ENCODE assay signal across 8 cellular contexts in genomic region chr10:122112625-122113160, GRCh38.
DNase-seq lines count a peak whose midpoint lies in the region; ATAC-seq, FAIRE-seq and TF ChIP-seq lines count a peak whose summit lies in the region.

No MANE protein-coding gene starts in this region.

- no peak overlapping the region for H3K27ac ChIP-seq in CD8-positive, alpha-beta memory T cell (ENCODE audit: low read depth, low read length)

- no peaks in the 10 kb centered on the region for H3K27me3 ChIP-seq in bronchial epithelial cell (ENCODE audit: control insufficient read depth, insufficient read depth, low read length)
- H3K27me3 ChIP-seq in skeletal muscle satellite cell (ENCODE audit: control insufficient read depth, insufficient read depth, low read length) = no peaks in the 10 kb centered on the region
- no peaks in the 10 kb centered on the region for H3K27me3 ChIP-seq in CD8-positive, alpha-beta memory T cell (ENCODE audit: insufficient read depth, low read length, poor library complexity, severe bottlenecking)

- no peaks in the 10 kb centered on the region for H3K9me3 Mint-ChIP-seq in CD8-positive, alpha-beta memory T cell

- CTCF ChIA-PET in CD8-positive, alpha-beta memory T cell (lab: Charles Lee) = no interaction called here

- H3K9me3 ChIP-seq in skeletal muscle satellite cell (replicated peaks; ENCODE audit: low read length) = no peaks in the 10 kb centered on the region
- no peaks in the 10 kb centered on the region for H3K9me3 ChIP-seq in CD8-positive, alpha-beta memory T cell (ENCODE audit: low read length)

- peak; percentile 29 for ATAC-seq in GM21360 (IDR thresholded peaks at IDR 0.05; ENCODE audit: unreplicated experiment)
- no peak for ATAC-seq in GM18858 (IDR thresholded peaks at IDR 0.05; ENCODE audit: unreplicated experiment)

- peaks cover 0 to 5% (median 0%) of the 10 kb centered on the region in 3 donors for H3K36me3 Mint-ChIP-seq in CD8-positive, alpha-beta memory T cell

- peaks cover 0 to 8% (median 4%) of the 10 kb centered on the region in 3 donors for H3K4me1 Mint-ChIP-seq in CD8-positive, alpha-beta memory T cell

- H3K4me3 ChIP-seq in bronchial epithelial cell (ENCODE audit: low read depth, low read length) = peak overlapping the region; percentile 85
- peak overlapping the region; percentile 93 for H3K4me3 ChIP-seq in skeletal muscle satellite cell (ENCODE audit: low read length)
- H3K4me3 ChIP-seq in CD8-positive, alpha-beta memory T cell (ENCODE audit: low read length) = no peak overlapping the region

- peaks cover 35 to 58% of the 10 kb centered on the region in 2 donors for H3K27me3 Mint-ChIP-seq in CD8-positive, alpha-beta memory T cell

- peaks cover 29% of the 10 kb centered on the region for H3K4me1 ChIP-seq in skeletal muscle satellite cell (ENCODE audit: control insufficient read depth, insufficient read depth, low read length)
- no peaks in the 10 kb centered on the region for H3K4me1 ChIP-seq in CD8-positive, alpha-beta memory T cell (ENCODE audit: insufficient read depth, low read length)

- POLR2A ChIA-PET in CD8-positive, alpha-beta memory T cell (lab: Charles Lee) = no interaction called here

- H3K9ac ChIP-seq in skeletal muscle satellite cell (ENCODE audit: low read depth, low read length) = peak overlapping the region; percentile 100

- DNase-seq in NCI-H2196 (lab: John Stamatoyannopoulos, UW; ENCODE audit: unreplicated experiment) = peak; percentile 50
- DNase-seq in bronchial epithelial cell (ENCODE audit: low read depth) = peak; percentile 87
- DNase-seq in iPS-NIHi11 (ENCODE audit: low spot score) = peak; percentile 95
- no peak for DNase-seq in T-helper 1 cell
- DNase-seq in CD8-positive, alpha-beta memory T cell = no peak

- H3K36me3 ChIP-seq in bronchial epithelial cell (ENCODE audit: control insufficient read depth, insufficient read depth, low read length) (peaks cover 1% of the 10 kb centered on the region), skeletal muscle satellite cell (ENCODE audit: insufficient read depth, low read length) (no peaks in the 10 kb centered on the region)
- no peaks in the 10 kb centered on the region for H3K36me3 ChIP-seq in CD8-positive, alpha-beta memory T cell (ENCODE audit: insufficient read depth, low read length)

- H3K27ac Mint-ChIP-seq in CD8-positive, alpha-beta memory T cell = no peak overlapping the region

- TF ChIP-seq CTCF in bronchial epithelial cell (IDR thresholded peaks at IDR 0.05; ENCODE audit: insufficient read depth, low read length, severe bottlenecking) = peak; percentile 72

- peak overlapping the region; percentile 87 for H3K4me2 ChIP-seq in skeletal muscle satellite cell (ENCODE audit: low read length)

- FAIRE-seq in bronchial epithelial cell (lab: Jason Lieb, UNC) = no peak

- H3K4me3 Mint-ChIP-seq in CD8-positive, alpha-beta memory T cell = no peak overlapping the region

Comparison
In these comparisons a context has a peak if more than half of its experiments do, and no peak if none do; other contexts are left out.
1. DNase-seq: peak in NCI-H2196 (single experiment), bronchial epithelial cell (single experiment) and iPS-NIHi11 (single experiment); none in T-helper 1 cell (0 of 5) and CD8-positive, alpha-beta memory T cell (0 of 5).